ENCODE assay signal across 20 cellular contexts in the genomic region with DNA sequence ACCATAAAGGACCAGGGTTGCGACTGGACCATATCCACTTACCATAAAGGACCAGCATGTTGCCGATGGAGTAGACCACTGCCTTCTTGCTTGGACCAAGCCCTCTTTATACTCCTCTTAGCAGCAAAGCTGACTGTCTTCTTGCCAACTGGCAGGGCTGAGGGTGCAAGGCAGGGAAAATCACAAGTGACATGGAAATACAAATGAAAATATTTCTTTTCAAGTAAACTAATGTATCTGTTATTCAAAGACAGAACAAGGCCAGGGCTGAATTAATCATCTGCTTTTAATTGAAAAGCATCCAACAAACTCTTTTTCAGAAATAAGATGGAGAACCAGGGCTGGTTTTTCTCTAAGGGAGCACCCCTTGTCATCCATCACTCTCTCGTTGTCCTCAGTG. TPM values are rescaled to one million over a fixed set of nuclear protein-coding genes. Genes with fewer than 3 reads are reported as not detected.
A peak's percentile ranks its signal among the peaks of the same experiment; 100 is the strongest.
DNase-seq lines count a peak whose midpoint lies in the region; ATAC-seq and TF ChIP-seq lines count a peak whose summit lies in the region.
"Had no signal": no experiment of that assay in that cellular context is flagged by ENCODE, and none has a peak within 500 bp of the region (broad histone marks: within the 10 kb centered on the region; RNA-seq: fewer than 3 reads in every experiment).

A gene (minus strand): TSS at position 99 of the 400 bp plus-strand sequence. CDS start 41 bp downstream, at position 58.

- H3K36me3 Mint-ChIP-seq in stimulated activated naive CD8-positive, alpha-beta T cell treated with anti-CD3 and anti-CD28 coated beads, Interleukin-15, Interleukin-2, amounts not matched to agents 100 ng/mL and 50 ng/mL, for 24 hours (ENCODE audit: low read depth), result no peaks in the 10 kb centered on the region
- no peaks in the 10 kb centered on the region for H3K36me3 Mint-ChIP-seq in mesothelial cell of epicardium
- H3K36me3 Mint-ChIP-seq in CD8-positive, alpha-beta memory T cell, result no peaks in the 10 kb centered on the region
- H3K36me3 Mint-ChIP-seq: CD8-positive, alpha-beta T cell had no signal

- ATAC-seq in stimulated activated naive CD8-positive, alpha-beta T cell treated with anti-CD3 and anti-CD28 coated beads, Interleukin-15, Interleukin-2, amounts not matched to agents 100 U/mL and 50 U/mL, for 24 hours, result no peak
- ATAC-seq in GM18861 (IDR thresholded peaks at IDR 0.05; ENCODE audit: unreplicated experiment), result no peak
- ATAC-seq: CD8-positive, alpha-beta T cell had no signal

- no peaks in the 10 kb centered on the region for H3K9me3 Mint-ChIP-seq in stimulated activated naive CD8-positive, alpha-beta T cell treated with anti-CD3 and anti-CD28 coated beads, Interleukin-15, Interleukin-2, amounts not matched to agents 100 ng/mL and 50 ng/mL, for 24 hours
- no peaks in the 10 kb centered on the region for H3K9me3 Mint-ChIP-seq in mesothelial cell of epicardium
- H3K9me3 Mint-ChIP-seq in CD8-positive, alpha-beta memory T cell, result no peaks in the 10 kb centered on the region
- H3K9me3 Mint-ChIP-seq: CD8-positive, alpha-beta T cell; HFFc6 had no signal

- DNase-seq in stimulated activated naive CD8-positive, alpha-beta T cell treated with anti-CD3 and anti-CD28 coated beads, Interleukin-15, Interleukin-2, amounts not matched to agents 100 U/mL and 50 U/mL, for 24 hours, result no peak
- DNase-seq in adrenal gland, result peak; percentile 25 to 66 (median 48)
- DNase-seq in mesothelial cell of epicardium (ENCODE audit: low spot score in 2 of 2, unreplicated experiment in 2 of 2), result no peak
- DNase-seq in CD8-positive, alpha-beta memory T cell, result no peak
- DNase-seq in NCI-H187 treated with DMSO at 0.1 percent for 48 hours (lab: John Stamatoyannopoulos, UW), result no peak
- no peak for DNase-seq in G401 (ENCODE audit: low spot score)
- DNase-seq: CD8-positive, alpha-beta T cell; DMS53; EL; HFFc6; NCI-H1417; NCI-H1930; NCI-H345; NCI-H524 treated with DMSO at 0.1 percent for 48 hours had no signal

- in situ Hi-C loops in G401 (cut with HindIII; ENCODE audit: low sequenced_read_pairs), result no loop called here

- H3K4me1 ChIP-seq in adrenal gland (replicated peaks in 1 of 2), result peaks cover 0 to 11% of the 10 kb centered on the region in 2 donors
- peaks cover 1% of the 10 kb centered on the region for H3K4me1 ChIP-seq in CD8-positive, alpha-beta memory T cell (ENCODE audit: insufficient read depth, low read length)

- no peak for TF ChIP-seq CTCF in adrenal gland (IDR thresholded peaks at IDR 0.05)
- no peak for TF ChIP-seq CTCF in mesothelial cell of epicardium (IDR thresholded peaks at IDR 0.05; ENCODE audit: unreplicated experiment)

- H3K27ac ChIP-seq in adrenal gland, result peak within 1 kb of the TSS in 1 of 5 donors; percentile 10
- H3K27ac ChIP-seq in CD8-positive, alpha-beta memory T cell (ENCODE audit: low read depth, low read length), result no peak within 1 kb of the TSS
- H3K27ac ChIP-seq: BLaER1 treated with 17β-estradiol and CSF1 and Interleukin-3, amounts not matched to agents 10 nM and 100 nM had no signal

- H3K27me3 ChIP-seq in adrenal gland, result no peaks in the 10 kb centered on the region
- H3K27me3 ChIP-seq in CD8-positive, alpha-beta memory T cell (ENCODE audit: insufficient read depth, low read length, poor library complexity, severe bottlenecking), result no peaks in the 10 kb centered on the region
- H3K27me3 ChIP-seq: BLaER1 treated with 17β-estradiol and CSF1 and Interleukin-3, amounts not matched to agents 10 nM and 100 nM had no signal

- no peaks in the 10 kb centered on the region for H3K36me3 ChIP-seq in adrenal gland (replicated peaks in 1 of 2)
- H3K36me3 ChIP-seq in CD8-positive, alpha-beta memory T cell (ENCODE audit: insufficient read depth, low read length), result no peaks in the 10 kb centered on the region
- H3K36me3 ChIP-seq: BLaER1 treated with 17β-estradiol and CSF1 and Interleukin-3, amounts not matched to agents 10 nM and 100 nM had no signal

- H3K4me3 ChIP-seq in adrenal gland, result no peak within 1 kb of the TSS
- H3K4me3 ChIP-seq in CD8-positive, alpha-beta memory T cell (ENCODE audit: low read length), result no peak within 1 kb of the TSS
- H3K4me3 ChIP-seq: BLaER1 treated with 17β-estradiol and CSF1 and Interleukin-3, amounts not matched to agents 10 nM and 100 nM had no signal

- CTCF ChIA-PET in CD8-positive, alpha-beta memory T cell (lab: Charles Lee), result no interaction called here

- H3K4me3 Mint-ChIP-seq in stimulated activated naive CD8-positive, alpha-beta T cell treated with anti-CD3 and anti-CD28 coated beads, Interleukin-15, Interleukin-2, amounts not matched to agents 100 ng/mL and 50 ng/mL, for 24 hours, result no peak within 1 kb of the TSS
- H3K4me3 Mint-ChIP-seq in mesothelial cell of epicardium, result no peak within 1 kb of the TSS
- H3K4me3 Mint-ChIP-seq in CD8-positive, alpha-beta memory T cell, result no peak within 1 kb of the TSS
- H3K4me3 Mint-ChIP-seq: CD8-positive, alpha-beta T cell; HFFc6 had no signal

- H3K27me3 Mint-ChIP-seq in stimulated activated naive CD8-positive, alpha-beta T cell treated with anti-CD3 and anti-CD28 coated beads, Interleukin-15, Interleukin-2, amounts not matched to agents 100 ng/mL and 50 ng/mL, for 24 hours, result no peaks in the 10 kb centered on the region
- H3K27me3 Mint-ChIP-seq in mesothelial cell of epicardium (ENCODE audit: low read depth), result no peaks in the 10 kb centered on the region
- H3K27me3 Mint-ChIP-seq in CD8-positive, alpha-beta memory T cell, result no peaks in the 10 kb centered on the region

- intact Hi-C loops in adrenal gland (cut with DNase I), result loop anchor here (10.0 kb wide), 2 partner anchors 282 to 512 kb away; no protein-coding TSS in a partner anchor

- POLR2A ChIA-PET in CD8-positive, alpha-beta memory T cell (lab: Charles Lee), result no interaction called here

- WGBS in adrenal gland, 4 donors, result 36 to 58% (median 47%) methylated on average over 2 to 3 of the region's 3 CpGs

- no peaks in the 10 kb centered on the region for H3K9me3 ChIP-seq in adrenal gland (replicated peaks in 1 of 3)
- no peaks in the 10 kb centered on the region for H3K9me3 ChIP-seq in CD8-positive, alpha-beta memory T cell (ENCODE audit: low read length)
- H3K9me3 ChIP-seq: BLaER1 treated with 17β-estradiol and CSF1 and Interleukin-3, amounts not matched to agents 10 nM and 100 nM had no signal

- no peak for TF ChIP-seq POLR2A in adrenal gland (IDR thresholded peaks at IDR 0.05)

- peaks cover 32% of the 10 kb centered on the region for H3K4me1 Mint-ChIP-seq in stimulated activated naive CD8-positive, alpha-beta T cell treated with anti-CD3 and anti-CD28 coated beads, Interleukin-15, Interleukin-2, amounts not matched to agents 100 ng/mL and 50 ng/mL, for 24 hours (ENCODE audit: low read depth)
- H3K4me1 Mint-ChIP-seq in mesothelial cell of epicardium, result peaks cover 23% of the 10 kb centered on the region
- peaks cover under 1 to 4% (median 2%) of the 10 kb centered on the region in 3 donors for H3K4me1 Mint-ChIP-seq in CD8-positive, alpha-beta memory T cell

- H3K27ac Mint-ChIP-seq in stimulated activated naive CD8-positive, alpha-beta T cell treated with anti-CD3 and anti-CD28 coated beads, Interleukin-15, Interleukin-2, amounts not matched to agents 100 ng/mL and 50 ng/mL, for 24 hours, result peak within 1 kb of the TSS; percentile 3
- peak within 1 kb of the TSS; percentile 72 for H3K27ac Mint-ChIP-seq in mesothelial cell of epicardium
- H3K27ac Mint-ChIP-seq in CD8-positive, alpha-beta memory T cell, result peak within 1 kb of the TSS in 2 of 8 donors; percentile 59 to 89
- H3K27ac Mint-ChIP-seq: CD8-positive, alpha-beta T cell; HFFc6 had no signal

RNA-seq across cellular contexts. Expression of the gene that starts here (rescaled TPM):
- total RNA-seq in adrenal gland (1 to 10 TPM in 6 of 8 donors, under 1 TPM in 1, not detected in 1; 0.28 to 9.4 (median 4.1) TPM), mesothelial cell of epicardium (not detected in 3 replicates)
- polyA plus RNA-seq in adrenal gland, result under 1 TPM; 0.60 to 0.80 (median 0.67) TPM
- not detected for total RNA-seq in CD8-positive, alpha-beta memory T cell
- 0.71 TPM for polyA plus RNA-seq in CD8-positive, alpha-beta memory T cell
- not detected in 2 replicates for total RNA-seq in G401 (2014; rRNA removed; shearing (Covaris generic))
- total RNA-seq: HFFc6, HT-29, M059J, SK-MEL-5 had no signal

Comparison
In these comparisons a context has a peak if more than half of its experiments do, and no peak if none do; other contexts are left out.
1. DNase-seq: peak in adrenal gland (7 of 7); none in stimulated activated naive CD8-positive, alpha-beta T cell treated with anti-CD3 and anti-CD28 coated beads, Interleukin-15, Interleukin-2, amounts not matched to agents 100 U/mL and 50 U/mL, for 24 hours (single experiment), mesothelial cell of epicardium (0 of 2), CD8-positive, alpha-beta memory T cell (0 of 5), NCI-H187 treated with DMSO at 0.1 percent for 48 hours (single experiment) and G401 (single experiment).